ENCODE assay signal across 18 cellular contexts in the genomic region with DNA sequence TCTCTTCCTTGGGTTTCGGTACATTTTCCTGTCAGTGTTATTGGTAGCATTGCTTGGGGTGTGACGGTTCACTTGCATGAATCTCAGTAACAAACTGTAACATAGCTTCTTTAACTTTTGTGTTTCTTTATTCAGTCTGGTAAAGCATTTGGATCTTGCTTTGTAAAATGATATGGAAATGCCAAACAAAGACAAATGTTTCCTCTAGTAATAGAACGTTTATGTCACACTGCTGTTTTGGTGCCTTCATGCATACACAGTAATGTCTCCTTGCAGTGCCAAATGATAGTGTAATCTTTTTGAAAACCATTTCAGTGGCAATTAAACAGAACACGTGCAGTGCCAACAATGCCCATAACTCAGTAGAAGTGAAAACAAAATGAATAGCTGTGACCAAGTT.
A peak's percentile ranks its signal among the peaks of the same experiment; 100 is the strongest.
DNase-seq lines count a peak whose midpoint lies in the region; ATAC-seq and TF ChIP-seq lines count a peak whose summit lies in the region.
"Had no signal": no experiment of that assay in that cellular context is flagged by ENCODE, and none has a peak within 500 bp of the region (broad histone marks: within the 10 kb centered on the region; RNA-seq: fewer than 3 reads in every experiment).

No MANE protein-coding gene starts in this region.

- peak overlapping the region in 8 of 12 donors; percentile 74 to 95 (median 80) for H3K4me3 ChIP-seq in heart left ventricle
- H3K4me3 ChIP-seq: A549 had no signal

- WGBS in heart left ventricle, 4 donors: 25 to 34% (median 31%) methylated on average over 4 of the region's 4 CpGs

- H3K27ac Mint-ChIP-seq in glutamatergic neuron (ENCODE audit: unreplicated experiment): no peak overlapping the region
- no peak overlapping the region for H3K27ac Mint-ChIP-seq in activated CD8-positive, alpha-beta memory T cell treated with anti-CD3 and anti-CD28 coated beads, Interleukin-2, amount 10 ng/mL, durations not matched to agents 7 days and 5 days
- H3K27ac Mint-ChIP-seq: CD4-positive, alpha-beta T cell; H9 had no signal

- DNase-seq in DMS 273 (lab: John Stamatoyannopoulos, UW; ENCODE audit: unreplicated experiment) (peak; percentile 15), DMS 273 treated with DMSO at 0.1 percent for 48 hours (lab: John Stamatoyannopoulos, UW) (no peak), heart left ventricle (no peak), cardiac septum (ENCODE audit: low spot score) (no peak), G401 (ENCODE audit: low spot score) (peak; percentile 68), glutamatergic neuron (no peak), amygdala (lab: John Stamatoyannopoulos, UW) (no peak)
- DNase-seq in activated CD8-positive, alpha-beta memory T cell treated with anti-CD3 and anti-CD28 coated beads, Interleukin-2, amount 10 ng/mL, durations not matched to agents 7 days and 5 days: no peak
- DNase-seq: AML-193; Caco-2; CD4-positive, alpha-beta T cell; DMS53; DND-41; EL; H9 had no signal

- no peaks in the 10 kb centered on the region for H3K36me3 ChIP-seq in heart left ventricle

- H3K4me3 Mint-ChIP-seq in glutamatergic neuron (ENCODE audit: unreplicated experiment): peak overlapping the region; percentile 6
- no peak overlapping the region for H3K4me3 Mint-ChIP-seq in activated CD8-positive, alpha-beta memory T cell treated with anti-CD3 and anti-CD28 coated beads, Interleukin-2, amount 10 ng/mL, durations not matched to agents 7 days and 5 days
- H3K4me3 Mint-ChIP-seq: CD4-positive, alpha-beta T cell; H9 had no signal

- peak in 2 of 4 donors; percentile 29 for ATAC-seq in heart left ventricle
- ATAC-seq in activated CD8-positive, alpha-beta memory T cell treated with anti-CD3 and anti-CD28 coated beads, Interleukin-2, amount 10 ng/mL, durations not matched to agents 7 days and 5 days: no peak
- ATAC-seq: A549 had no signal

- peaks cover 2% of the 10 kb centered on the region for H3K27me3 Mint-ChIP-seq in glutamatergic neuron (ENCODE audit: unreplicated experiment)
- peaks cover 41% of the 10 kb centered on the region for H3K27me3 Mint-ChIP-seq in activated CD8-positive, alpha-beta memory T cell treated with anti-CD3 and anti-CD28 coated beads, Interleukin-2, amount 10 ng/mL, durations not matched to agents 7 days and 5 days

- TF ChIP-seq POLR2A in heart left ventricle (IDR thresholded peaks at IDR 0.05): no peak

- no peaks in the 10 kb centered on the region for H3K27me3 ChIP-seq in heart left ventricle

- peaks cover 34% of the 10 kb centered on the region for H3K4me1 Mint-ChIP-seq in glutamatergic neuron (ENCODE audit: low read depth, unreplicated experiment)
- H3K4me1 Mint-ChIP-seq in activated CD8-positive, alpha-beta memory T cell treated with anti-CD3 and anti-CD28 coated beads, Interleukin-2, amount 10 ng/mL, durations not matched to agents 7 days and 5 days: peaks cover 6% of the 10 kb centered on the region

- intact Hi-C loops in heart left ventricle (cut with DNase I) (loop anchor here in 2 of 10 donors (5.0 kb wide), 1 partner anchor 37 kb away; no protein-coding TSS in a partner anchor), cardiac septum (cut with DNase I) (loop anchor here (2.0 kb wide), 1 partner anchor 41 kb away; no protein-coding TSS in a partner anchor)

- peak overlapping the region; percentile 6 to 94 (median 66) for H3K27ac ChIP-seq in heart left ventricle
- H3K27ac ChIP-seq: 22Rv1, A549, C4-2B had no signal

- H3K9me3 ChIP-seq in heart left ventricle: no peaks in the 10 kb centered on the region
- H3K9me3 ChIP-seq: A549, Caco-2 had no signal

- TF ChIP-seq CTCF in heart left ventricle (IDR thresholded peaks at IDR 0.05) (no peak), glutamatergic neuron (IDR thresholded peaks at IDR 0.05; ENCODE audit: partially characterized antibody, unreplicated experiment) (no peak)

- no peaks in the 10 kb centered on the region for H3K36me3 Mint-ChIP-seq in glutamatergic neuron (ENCODE audit: unreplicated experiment)
- H3K36me3 Mint-ChIP-seq in activated CD8-positive, alpha-beta memory T cell treated with anti-CD3 and anti-CD28 coated beads, Interleukin-2, amount 10 ng/mL, durations not matched to agents 7 days and 5 days: no peaks in the 10 kb centered on the region

- CTCF ChIA-PET in activated CD8-positive, alpha-beta memory T cell treated with anti-CD3 and anti-CD28 coated beads, Interleukin-2, amount 10 ng/mL, durations not matched to agents 7 days and 5 days (lab: Charles Lee): no interaction called here

- peaks cover 8% of the 10 kb centered on the region for H3K9me3 Mint-ChIP-seq in glutamatergic neuron (ENCODE audit: unreplicated experiment)
- H3K9me3 Mint-ChIP-seq in activated CD8-positive, alpha-beta memory T cell treated with anti-CD3 and anti-CD28 coated beads, Interleukin-2, amount 10 ng/mL, durations not matched to agents 7 days and 5 days (ENCODE audit: low read depth): no peaks in the 10 kb centered on the region
- H3K9me3 Mint-ChIP-seq: CD4-positive, alpha-beta T cell; H9 had no signal

- in situ Hi-C loops in G401 (cut with HindIII; ENCODE audit: low sequenced_read_pairs): no loop called here

- peaks cover 0 to 59% (median 15%) of the 10 kb centered on the region in 12 donors for H3K4me1 ChIP-seq in heart left ventricle
- H3K4me1 ChIP-seq: A549, Caco-2 had no signal

Comparison
In these comparisons a context has a peak if more than half of its experiments do, and no peak if none do; other contexts are left out.
1. DNase-seq: peak in DMS 273 (single experiment) and G401 (single experiment); none in DMS 273 treated with DMSO at 0.1 percent for 48 hours (single experiment), heart left ventricle (0 of 5), cardiac septum (single experiment), glutamatergic neuron (single experiment), amygdala (0 of 56) and activated CD8-positive, alpha-beta memory T cell treated with anti-CD3 and anti-CD28 coated beads, Interleukin-2, amount 10 ng/mL, durations not matched to agents 7 days and 5 days (single experiment).